ENCODE assay signal across 9 cellular contexts in genomic region chr2:198004921-198005829, GRCh38.
DNase-seq lines count a peak whose midpoint lies in the region; ATAC-seq, FAIRE-seq and TF ChIP-seq lines count a peak whose summit lies in the region.
"Had no signal": no experiment of that assay in that cellular context is flagged by ENCODE, and none has a peak within 500 bp of the region (broad histone marks: within the 10 kb centered on the region; RNA-seq: fewer than 3 reads in every experiment).

No MANE protein-coding gene starts in this region.

- H3K36me3 Mint-ChIP-seq in CD8-positive, alpha-beta T cell: peaks cover 4% of the 10 kb centered on the region
- H3K36me3 Mint-ChIP-seq: immature natural killer cell had no signal

- SMC1A ChIA-PET in GM12878 (lab: Charles Lee; ENCODE audit: uncharacterized antibody, unreplicated experiment): interaction anchor here (0.8 to 8.0 kb wide), 24 partner anchors 8 to 122 kb away, joined by 3 to 168 read pairs (median 8); no protein-coding TSS in a partner anchor

- peak overlapping the region; percentile 47 for H3K27ac Mint-ChIP-seq in CD8-positive, alpha-beta T cell

- WGBS in GM12878 (ENCODE audit: insufficient coverage, insufficient replicate concordance, low lambda C conversion rate, missing lambda C conversion rate): 27% methylated on average over 12 of the region's 12 CpGs

- CTCF ChIA-PET in CD8-positive, alpha-beta T cell (lab: Charles Lee): no interaction called here
- CTCF ChIA-PET in GM12878 (lab: Yijun Ruan, JAX): interaction anchor here (0.5 to 2.0 kb wide), 9 partner anchors 8 to 198 kb away, joined by 3 to 10 read pairs (median 3); no protein-coding TSS in a partner anchor

- H3K4me2 ChIP-seq in GM12878 (ENCODE audit: control insufficient read depth, insufficient read depth): peak overlapping the region; percentile 93

- no peak for TF ChIP-seq CTCF in CD8-positive, alpha-beta T cell (IDR thresholded peaks at IDR 0.05)
- no peak for TF ChIP-seq CTCF in GM12878 (IDR thresholded peaks at IDR 0.05 in 2 of 3, conservative IDR thresholded peaks at IDR 0.05 in 1 of 3; ENCODE audit: control insufficient read depth in 2 of 3, extremely low read depth in 1 of 3, insufficient read depth in 1 of 3, low read depth in 3 of 3, low read length in 3 of 3)

- RAD21 ChIA-PET in GM12878 (lab: Charles Lee; ENCODE audit: unreplicated experiment): interaction anchor here (0.5 to 5.2 kb wide), 36 partner anchors 8 to 204 kb away, joined by 3 to 30 read pairs (median 4); no protein-coding TSS in a partner anchor

- H3K4me1 ChIP-seq in CD8-positive, alpha-beta T cell (ENCODE audit: insufficient read depth, low read length): no peaks in the 10 kb centered on the region
- peaks cover 39% of the 10 kb centered on the region for H3K4me1 ChIP-seq in GM12878 (ENCODE audit: control insufficient read depth, insufficient read depth, low read length)

- POLR2A ChIA-PET in CD8-positive, alpha-beta T cell (lab: Charles Lee): no interaction called here
- POLR2A ChIA-PET in GM12878 (lab: Charles Lee): interaction anchor here (0.8 to 2.1 kb wide), 7 partner anchors 8 to 116 kb away, joined by 3 to 12 read pairs (median 3); no protein-coding TSS in a partner anchor

- peak; percentile 72 to 89 for TF ChIP-seq EP300 in GM12878 (IDR thresholded peaks at IDR 0.05; ENCODE audit: borderline replicate concordance in 1 of 2, control insufficient read depth in 1 of 2, low read depth in 2 of 2, low read length in 2 of 2)

- H3K9me3 ChIP-seq in CD8-positive, alpha-beta T cell (ENCODE audit: low read length): no peaks in the 10 kb centered on the region
- H3K9me3 ChIP-seq in GM12878 (replicated peaks; ENCODE audit: control insufficient read depth, insufficient read depth, low read length): peaks cover 13% of the 10 kb centered on the region; the same call in 2 of the 3 replicates

- in situ Hi-C loops in GM12878 (cut with MboI): no loop called here

- intact Hi-C loops in CD8-positive, alpha-beta T cell (cut with DNase I, micrococcal nuclease): no loop called here
- intact Hi-C loops in GM12878 (cut with micrococcal nuclease; ENCODE audit: unreplicated experiment): loop anchor here (1.0 to 5.0 kb wide), 3 partner anchors 13 to 203 kb away; partner anchors contain the start of gene PLCL1

- H3K4me3 Mint-ChIP-seq in CD8-positive, alpha-beta T cell: peak overlapping the region; percentile 42

- H3K27ac ChIP-seq in CD8-positive, alpha-beta T cell (ENCODE audit: low read depth, low read length): no peak overlapping the region
- peak overlapping the region; percentile 99 for H3K27ac ChIP-seq in GM12878 (ENCODE audit: control insufficient read depth, insufficient read depth)

- H3K36me3 ChIP-seq in CD8-positive, alpha-beta T cell (ENCODE audit: insufficient read depth, low read length): no peaks in the 10 kb centered on the region
- no peaks in the 10 kb centered on the region for H3K36me3 ChIP-seq in GM12878 (ENCODE audit: control insufficient read depth in 2 of 2, insufficient read depth in 2 of 2, low read length in 1 of 2)

- peak; percentile 85 for FAIRE-seq in GM12878 (lab: Jason Lieb, UNC)

- peaks cover 16% of the 10 kb centered on the region for H3K4me1 Mint-ChIP-seq in CD8-positive, alpha-beta T cell (ENCODE audit: low read depth)
- H3K4me1 Mint-ChIP-seq: immature natural killer cell had no signal

- BruUV-seq in GM12878 (replicated peaks; lab: Mats Ljungman, UMichigan): TSS peak; percentile 95

- peak overlapping the region; percentile 77 for H2AFZ ChIP-seq in GM12878 (ENCODE audit: control insufficient read depth, low read depth, low read length)

- H3K4me3 ChIP-seq in CD8-positive, alpha-beta T cell (ENCODE audit: low read depth, low read length): no peak overlapping the region
- H3K4me3 ChIP-seq in GM12878: peak overlapping the region; percentile 20; the same call in 1 of the 2 replicates

- H4K20me1 ChIP-seq in GM12878 (ENCODE audit: control insufficient read depth, insufficient read depth): no peaks in the 10 kb centered on the region

- H3K9ac ChIP-seq in GM12878 (ENCODE audit: control insufficient read depth, insufficient read depth, low read length): peak overlapping the region; percentile 55

- H3K9me3 Mint-ChIP-seq in CD8-positive, alpha-beta T cell: peaks cover 12% of the 10 kb centered on the region

- TF ChIP-seq RAD21 in GM12878 (IDR thresholded peaks at IDR 0.05; ENCODE audit: insufficient read depth, low read depth, low read length): peak; percentile 13; the same call in 1 of the 2 replicates

- no peak for DNase-seq in CD8-positive, alpha-beta T cell
- DNase-seq in GM12878 (ENCODE audit: low read depth, low spot score) (peak; percentile 87), activated gamma-delta T cell (lab: John Stamatoyannopoulos, UW) (no peak), GDM1 (lab: John Stamatoyannopoulos, UW) (no peak), NCI-H1092 treated with DMSO at 0.1 percent for 48 hours (lab: John Stamatoyannopoulos, UW) (no peak), NCI-H446 (lab: John Stamatoyannopoulos, UW) (no peak)

- no peaks in the 10 kb centered on the region for H3K27me3 Mint-ChIP-seq in CD8-positive, alpha-beta T cell (ENCODE audit: low read depth)

- H3K79me2 ChIP-seq in GM12878 (ENCODE audit: control insufficient read depth, insufficient read depth, low read length): no peaks in the 10 kb centered on the region

- no peaks in the 10 kb centered on the region for H3K27me3 ChIP-seq in CD8-positive, alpha-beta T cell (ENCODE audit: insufficient read depth, low read length)
- H3K27me3 ChIP-seq in GM12878 (replicated peaks in 1 of 2; ENCODE audit: control insufficient read depth in 2 of 2, insufficient read depth in 2 of 2, low read length in 1 of 2): no peaks in the 10 kb centered on the region

- peak; percentile 31 for ATAC-seq in CD8-positive, alpha-beta T cell
- ATAC-seq in GM19455 (IDR thresholded peaks at IDR 0.05; ENCODE audit: unreplicated experiment) (peak; percentile 82), HG03342 (IDR thresholded peaks at IDR 0.05; ENCODE audit: unreplicated experiment) (peak; percentile 83), GM12878 (peak; percentile 86)

- no peak for TF ChIP-seq POLR2A in GM12878 (IDR thresholded peaks at IDR 0.05; ENCODE audit: low read depth, low read length)

TF ChIP-seq in GM12878, 131 proteins besides CTCF, POLR2A, EP300 and RAD21 (continues in another document):
- TF ChIP-seq FOXK2 (IDR thresholded peaks at IDR 0.05) (no peak), TBL1XR1 (IDR thresholded peaks at IDR 0.05; ENCODE audit: low read depth, low read length) (peak; percentile 83; the same call in 1 of the 2 replicates), ZNF622 (IDR thresholded peaks at IDR 0.05) (no peak), CBFB (IDR thresholded peaks at IDR 0.05; ENCODE audit: low read depth) (no peak), SP1 (IDR thresholded peaks at IDR 0.05; ENCODE audit: low read depth, low read length) (peak; percentile 21), RFX5 (IDR thresholded peaks at IDR 0.05; ENCODE audit: low read depth, low read length) (no peak), RAD51 (IDR thresholded peaks at IDR 0.05) (peak; percentile 23; the same call in 1 of the 2 replicates), MTA2 (IDR thresholded peaks at IDR 0.05; ENCODE audit: low read depth) (peak; percentile 93), BCL11A (IDR thresholded peaks at IDR 0.05; ENCODE audit: low read depth, low read length) (peak; percentile 59; the same call in 1 of the 2 replicates), GATAD2B (conservative IDR thresholded peaks at IDR 0.05; ENCODE audit: low read depth) (peak; percentile 74), NBN (IDR thresholded peaks at IDR 0.05) (peak; percentile 90), CREB1 (IDR thresholded peaks at IDR 0.05; ENCODE audit: low read depth) (no peak), POU2F2 (IDR thresholded peaks at IDR 0.05; ENCODE audit: borderline replicate concordance, low read depth, low read length) (peak; percentile 34; the same call in 1 of the 3 replicates), BMI1 (IDR thresholded peaks at IDR 0.05; ENCODE audit: borderline replicate concordance) (peak; percentile 21; the same call in 1 of the 2 replicates), CEBPB (IDR thresholded peaks at IDR 0.05; ENCODE audit: borderline replicate concordance in 1 of 2, low read depth in 2 of 2, low read length in 2 of 2) (0 out of 4 replicates have a peak, but pooled peaks of 1 of the 2 experiments have one; percentile 8), TARDBP (IDR thresholded peaks at IDR 0.05; ENCODE audit: borderline replicate concordance) (no peak), IKZF2 (IDR thresholded peaks at IDR 0.05) (peak; percentile 62 to 83; a peak in 2 of 4 replicates), RB1 (IDR thresholded peaks at IDR 0.05; ENCODE audit: borderline replicate concordance) (peak; percentile 19; the same call in 1 of the 2 replicates), ZNF687 (IDR thresholded peaks at IDR 0.05) (peak; percentile 96), HDAC2 (IDR thresholded peaks at IDR 0.05) (0 out of 2 replicates have a peak, but pooled peaks have one; percentile 72)

Comparison
In these comparisons a context has a peak if more than half of its experiments do, and no peak if none do; other contexts are left out.
1. ATAC-seq: peak in every context shown above with its lines; median percentile 86 in GM12878; 83 in HG03342; 82 in GM19455; 31 in CD8-positive, alpha-beta T cell.